14 cellular contexts compared by ENCODE assay signal in genomic region chr16:67963325-67964321, GRCh38. TPM values are rescaled to one million over a fixed set of nuclear protein-coding genes. Genes with fewer than 3 reads are reported as not detected.
DNase-seq lines count a peak whose midpoint lies in the region; ATAC-seq and TF ChIP-seq lines count a peak whose summit lies in the region.
"Had no signal": no experiment of that assay in that cellular context is flagged by ENCODE, and none has a peak within 500 bp of the region (broad histone marks: within the 10 kb centered on the region; RNA-seq: fewer than 3 reads in every experiment).

No MANE protein-coding gene starts in this region.

- intact Hi-C loops in left ventricle myocardium superior (cut with micrococcal nuclease) = no loop called here

- TF ChIP-seq CTCF in GM10266 (IDR thresholded peaks at IDR 0.05; ENCODE audit: control insufficient read depth, insufficient read depth, low read depth, missing control alignments) = no peak

- H3K27ac ChIP-seq in rectal smooth muscle tissue (ENCODE audit: low read depth, low read length) = peak overlapping the region; percentile 33
- H3K27ac ChIP-seq: VCaP had no signal

- H3K4me1 ChIP-seq in ES-I3 (ENCODE audit: insufficient read depth, low read length) = peaks cover 31% of the 10 kb centered on the region
- H3K4me1 ChIP-seq in adipocyte (ENCODE audit: control insufficient read depth, insufficient read depth, low read length) = peaks cover 73% of the 10 kb centered on the region
- peaks cover 33% of the 10 kb centered on the region for H3K4me1 ChIP-seq in rectal smooth muscle tissue (ENCODE audit: control insufficient read depth, insufficient read depth, low read length)

- H3K9ac ChIP-seq in ES-I3 (ENCODE audit: low read depth, low read length) (peak overlapping the region; percentile 39; the same call in 1 of the 2 replicates), adipocyte (ENCODE audit: low read length) (no peak overlapping the region), rectal smooth muscle tissue (ENCODE audit: low read length) (no peak overlapping the region)

- ATAC-seq in left ventricle myocardium superior (peak; percentile 12), HG03469 (IDR thresholded peaks at IDR 0.05; ENCODE audit: unreplicated experiment) (no peak), HG02970 (IDR thresholded peaks at IDR 0.05; ENCODE audit: low FRiP score, unreplicated experiment) (no peak)

- H3K4me3 ChIP-seq in adipocyte (ENCODE audit: low read length) (no peak overlapping the region), rectal smooth muscle tissue (ENCODE audit: low read length) (peak overlapping the region; percentile 3)
- H3K4me3 ChIP-seq: smooth muscle cell had no signal

- H3K9me3 ChIP-seq in ES-I3 (ENCODE audit: control insufficient read depth, insufficient read depth, low read length) (no peaks in the 10 kb centered on the region), adipocyte (ENCODE audit: control insufficient read depth, low read length) (no peaks in the 10 kb centered on the region)
- H3K9me3 ChIP-seq: BE2C had no signal

- H3K27me3 ChIP-seq in adipocyte (replicated peaks; ENCODE audit: control insufficient read depth, insufficient read depth, low read length) (no peaks in the 10 kb centered on the region), rectal smooth muscle tissue (ENCODE audit: control insufficient read depth, insufficient read depth, low read length) (peaks cover 3% of the 10 kb centered on the region)
- H3K27me3 ChIP-seq: BE2C had no signal

- H3K36me3 ChIP-seq in ES-I3 (ENCODE audit: insufficient read depth, low read length) = peaks cover 35% of the 10 kb centered on the region
- peaks cover 40% of the 10 kb centered on the region for H3K36me3 ChIP-seq in adipocyte (ENCODE audit: control insufficient read depth, insufficient read depth, low read length, severe bottlenecking)
- H3K36me3 ChIP-seq in rectal smooth muscle tissue (ENCODE audit: control insufficient read depth, insufficient read depth, low read length) = peaks cover 32% of the 10 kb centered on the region
- H3K36me3 ChIP-seq: BE2C had no signal

- peak; percentile 33 for DNase-seq in adipocyte (ENCODE audit: low read depth)
- peak; percentile 59 for DNase-seq in left ventricle myocardium superior
- no peak for DNase-seq in GM10266 (ENCODE audit: extremely low spot score)
- DNase-seq in NCI-H2081 (lab: John Stamatoyannopoulos, UW) = no peak
- DNase-seq: BE2C, NCI-H510A treated with DMSO at 0.1 percent for 48 hours had no signal

RNA-seq across cellular contexts. Expression of gene SLC12A4, which starts 4.8 kb away (rescaled TPM):
- total RNA-seq in left ventricle myocardium superior = 95.5 TPM

RNA-seq across cellular contexts. Expression of gene DPEP3, which starts 16.7 kb away (rescaled TPM):
- not detected for total RNA-seq in left ventricle myocardium superior
- total RNA-seq: G401, myocyte, smooth muscle cell had no signal

RNA-seq across cellular contexts. Expression of gene LCAT, which starts 19.7 kb away (rescaled TPM):
- total RNA-seq in left ventricle myocardium superior = 21.9 TPM

RNA-seq across cellular contexts. Expression of gene PSMB10, which starts 27.0 kb away (rescaled TPM):
- total RNA-seq in left ventricle myocardium superior = 54.1 TPM

RNA-seq across cellular contexts. Expression of gene CTRL, which starts 32.0 kb away (rescaled TPM):
- 0.37 TPM for total RNA-seq in left ventricle myocardium superior
- total RNA-seq: G401 had no signal

Comparison
In these comparisons a context has a peak if more than half of its experiments do, and no peak if none do; other contexts are left out.
1. DNase-seq: peak in adipocyte (single experiment) and left ventricle myocardium superior (single experiment); none in GM10266 (single experiment) and NCI-H2081 (0 of 2).